8 cellular contexts compared by ENCODE assay signal in genomic region chr18:27599202-27599829, GRCh38.
DNase-seq lines count a peak whose midpoint lies in the region; ATAC-seq and TF ChIP-seq lines count a peak whose summit lies in the region.
"Had no signal": no experiment of that assay in that cellular context is flagged by ENCODE, and none has a peak within 500 bp of the region (broad histone marks: within the 10 kb centered on the region; RNA-seq: fewer than 3 reads in every experiment).

No MANE protein-coding gene starts in this region.

- WGBS in transverse colon (ENCODE audit: low coverage in 1 of 2), 2 donors = 60 to 76% methylated on average over 1 of the region's 1 CpG

- no peak overlapping the region for H3K4me3 ChIP-seq in transverse colon

- ATAC-seq in GM19328 (IDR thresholded peaks at IDR 0.05; ENCODE audit: unreplicated experiment) = peak; percentile 76
- ATAC-seq in HG03469 (IDR thresholded peaks at IDR 0.05; ENCODE audit: unreplicated experiment) = peak; percentile 87
- peak; percentile 93 for ATAC-seq in left lobe of liver
- ATAC-seq: activated naive CD4-positive, alpha-beta T cell treated with anti-CD3 and anti-CD28 coated beads, Interleukin-2, amount 50 U/mL, for 72 hours had no signal

- no peak for TF ChIP-seq POLR2A in transverse colon (IDR thresholded peaks at IDR 0.05)

- in situ Hi-C loops in T47D (cut with HindIII; ENCODE audit: low pct_unique_long_range_greater_than_20kb, low sequenced_read_pairs) (no loop called here), transverse colon (cut with MboI; ENCODE audit: low pct_ligation_motif_present in 1 of 4, low pct_unique_long_range_greater_than_20kb in 1 of 4, low sequenced_read_pairs in 3 of 4) (loop anchor here in 1 of 4 donors (25.0 kb wide), 1 partner anchor 787 kb away; no protein-coding TSS in a partner anchor)

- no peaks in the 10 kb centered on the region for H3K36me3 ChIP-seq in transverse colon

- H3K4me1 ChIP-seq in transverse colon = no peaks in the 10 kb centered on the region

- H3K27me3 ChIP-seq in transverse colon = no peaks in the 10 kb centered on the region

- H3K27ac ChIP-seq in transverse colon = no peak overlapping the region

- peak; percentile 62 to 82 (median 77) for TF ChIP-seq CTCF in transverse colon (IDR thresholded peaks at IDR 0.05)

- no peaks in the 10 kb centered on the region for H3K9me3 ChIP-seq in transverse colon

- intact Hi-C loops in transverse colon (cut with DNase I; ENCODE audit: low total_unique reads) = loop anchor here (10.0 kb wide), 1 partner anchor 215 kb away; no protein-coding TSS in a partner anchor

- TF ChIP-seq EP300 in transverse colon (IDR thresholded peaks at IDR 0.05; ENCODE audit: low read depth) = no peak

- DNase-seq in ELF-1 (ENCODE audit: low read depth, low spot score) = peak; percentile 54
- peak; percentile 64 for DNase-seq in NCI-H748 (lab: John Stamatoyannopoulos, UW; ENCODE audit: unreplicated experiment)
- DNase-seq in T47D (ENCODE audit: low read depth in 1 of 2, low spot score in 1 of 2) = peak; percentile 21 to 54
- no peak for DNase-seq in left lobe of liver (ENCODE audit: low spot score)
- DNase-seq in transverse colon = peak; percentile 36
